17 cellular contexts compared by ENCODE assay signal in genomic region chr15:63672369-63672768, GRCh38.
DNase-seq lines count a peak whose midpoint lies in the region; ATAC-seq lines count a peak whose summit lies in the region.
"Had no signal": no experiment of that assay in that cellular context is flagged by ENCODE, and none has a peak within 500 bp of the region (broad histone marks: within the 10 kb centered on the region; RNA-seq: fewer than 3 reads in every experiment).

No MANE protein-coding gene starts in this region.

- peaks cover 64% of the 10 kb centered on the region for H3K36me3 Mint-ChIP-seq in T-helper 2 cell treated with Interferon-gamma antibody and Interleukin-4, amounts not matched to agents 5 μg/mL and 100 μg/mL, for 36 hours (ENCODE audit: low read depth)
- H3K36me3 Mint-ChIP-seq in activated naive CD8-positive, alpha-beta T cell treated with anti-CD3 and anti-CD28 coated beads for 36 hours = peaks cover 49% of the 10 kb centered on the region
- H3K36me3 Mint-ChIP-seq in stimulated activated naive B cell treated with anti-CD40 and anti-IgM and Interleukin-4, amounts not matched to agents 10 μg/mL and 1 μg/mL and 100 μg/mL, for 72 hours = peaks cover 50 to 57% of the 10 kb centered on the region in 2 donors

- H3K27ac Mint-ChIP-seq in T-helper 2 cell treated with Interferon-gamma antibody and Interleukin-4, amounts not matched to agents 5 μg/mL and 100 μg/mL, for 36 hours = peak overlapping the region; percentile 76
- H3K27ac Mint-ChIP-seq in activated naive CD8-positive, alpha-beta T cell treated with anti-CD3 and anti-CD28 coated beads for 36 hours = peak overlapping the region; percentile 87
- H3K27ac Mint-ChIP-seq in stimulated activated naive B cell treated with anti-CD40 and anti-IgM and Interleukin-4, amounts not matched to agents 10 μg/mL and 1 μg/mL and 100 μg/mL, for 72 hours = peak overlapping the region; percentile 69
- H3K27ac Mint-ChIP-seq: endodermal cell had no signal

- no peak for ATAC-seq in stimulated activated naive B cell treated with anti-CD40 and anti-IgM and Interleukin-4, amounts not matched to agents 10 μg/mL and 1 μg/mL and 100 μg/mL, for 72 hours (replicated peaks)
- ATAC-seq: right cardiac atrium had no signal

- peak overlapping the region; percentile 65 for H3K4me3 Mint-ChIP-seq in T-helper 2 cell treated with Interferon-gamma antibody and Interleukin-4, amounts not matched to agents 5 μg/mL and 100 μg/mL, for 36 hours
- H3K4me3 Mint-ChIP-seq in activated naive CD8-positive, alpha-beta T cell treated with anti-CD3 and anti-CD28 coated beads for 36 hours = no peak overlapping the region
- H3K4me3 Mint-ChIP-seq in stimulated activated naive B cell treated with anti-CD40 and anti-IgM and Interleukin-4, amounts not matched to agents 10 μg/mL and 1 μg/mL and 100 μg/mL, for 72 hours = no peak overlapping the region
- H3K4me3 Mint-ChIP-seq: endodermal cell had no signal

- no peaks in the 10 kb centered on the region for H3K27me3 Mint-ChIP-seq in T-helper 2 cell treated with Interferon-gamma antibody and Interleukin-4, amounts not matched to agents 5 μg/mL and 100 μg/mL, for 36 hours (ENCODE audit: low read depth)
- H3K27me3 Mint-ChIP-seq in activated naive CD8-positive, alpha-beta T cell treated with anti-CD3 and anti-CD28 coated beads for 36 hours = no peaks in the 10 kb centered on the region
- no peaks in the 10 kb centered on the region for H3K27me3 Mint-ChIP-seq in stimulated activated naive B cell treated with anti-CD40 and anti-IgM and Interleukin-4, amounts not matched to agents 10 μg/mL and 1 μg/mL and 100 μg/mL, for 72 hours

- H3K9me3 Mint-ChIP-seq in T-helper 2 cell treated with Interferon-gamma antibody and Interleukin-4, amounts not matched to agents 5 μg/mL and 100 μg/mL, for 36 hours = no peaks in the 10 kb centered on the region
- peaks cover 1% of the 10 kb centered on the region for H3K9me3 Mint-ChIP-seq in activated naive CD8-positive, alpha-beta T cell treated with anti-CD3 and anti-CD28 coated beads for 36 hours
- no peaks in the 10 kb centered on the region for H3K9me3 Mint-ChIP-seq in stimulated activated naive B cell treated with anti-CD40 and anti-IgM and Interleukin-4, amounts not matched to agents 10 μg/mL and 1 μg/mL and 100 μg/mL, for 72 hours
- H3K9me3 Mint-ChIP-seq: endodermal cell had no signal

- peaks cover 64% of the 10 kb centered on the region for H3K4me1 Mint-ChIP-seq in T-helper 2 cell treated with Interferon-gamma antibody and Interleukin-4, amounts not matched to agents 5 μg/mL and 100 μg/mL, for 36 hours (ENCODE audit: low read depth)
- H3K4me1 Mint-ChIP-seq in activated naive CD8-positive, alpha-beta T cell treated with anti-CD3 and anti-CD28 coated beads for 36 hours = peaks cover 44% of the 10 kb centered on the region
- peaks cover 23 to 29% of the 10 kb centered on the region in 2 donors for H3K4me1 Mint-ChIP-seq in stimulated activated naive B cell treated with anti-CD40 and anti-IgM and Interleukin-4, amounts not matched to agents 10 μg/mL and 1 μg/mL and 100 μg/mL, for 72 hours

- DNase-seq in stimulated activated CD4-positive, alpha-beta T cell treated with anti-CD3 and anti-CD28 coated beads, Interleukin-15, amount 100 ng/mL, for 24 hours = peak; percentile 8
- no peak for DNase-seq in stimulated activated CD4-positive, alpha-beta T cell treated with anti-CD3 and anti-CD28 coated beads, Interleukin-2, amount 100 ng/mL, for 24 hours
- DNase-seq in T-helper 2 cell treated with Interferon-gamma antibody and Interleukin-4, amounts not matched to agents 5 μg/mL and 100 μg/mL, for 36 hours (ENCODE audit: low spot score) = peak; percentile 14
- no peak for DNase-seq in activated naive CD8-positive, alpha-beta T cell treated with anti-CD3 and anti-CD28 coated beads for 36 hours
- no peak for DNase-seq in stimulated activated naive B cell treated with anti-CD40 and anti-IgM and Interleukin-4, amounts not matched to agents 10 μg/mL and 1 μg/mL and 100 μg/mL, for 72 hours
- no peak for DNase-seq in NCI-H2107 (lab: John Stamatoyannopoulos, UW)
- DNase-seq in NCI-H187 (lab: John Stamatoyannopoulos, UW) = no peak
- DNase-seq: activated CD8-positive, alpha-beta memory T cell treated with anti-CD3 and anti-CD28 coated beads for 24 hours; DMS79 treated with DMSO at 0.1 percent for 48 hours; endodermal cell; kidney glomerular epithelial cell; NCI-H146; NCI-H748 treated with DMSO at 0.1 percent for 48 hours; right cardiac atrium; Right ventricle myocardium superior; SW 1271; tibial artery had no signal

Comparison
In these comparisons a context has a peak if more than half of its experiments do, and no peak if none do; other contexts are left out.
1. DNase-seq: peak in stimulated activated CD4-positive, alpha-beta T cell treated with anti-CD3 and anti-CD28 coated beads, Interleukin-15, amount 100 ng/mL, for 24 hours (single experiment) and T-helper 2 cell treated with Interferon-gamma antibody and Interleukin-4, amounts not matched to agents 5 μg/mL and 100 μg/mL, for 36 hours (single experiment); none in stimulated activated CD4-positive, alpha-beta T cell treated with anti-CD3 and anti-CD28 coated beads, Interleukin-2, amount 100 ng/mL, for 24 hours (0 of 2), activated naive CD8-positive, alpha-beta T cell treated with anti-CD3 and anti-CD28 coated beads for 36 hours (single experiment), stimulated activated naive B cell treated with anti-CD40 and anti-IgM and Interleukin-4, amounts not matched to agents 10 μg/mL and 1 μg/mL and 100 μg/mL, for 72 hours (single experiment), NCI-H2107 (single experiment) and NCI-H187 (0 of 2).
2. Peak in every context shown above with its lines, with median percentiles within 50 percentile points of each other: H3K27ac Mint-ChIP-seq.